23 cellular contexts compared by ENCODE assay signal in the genomic region with DNA sequence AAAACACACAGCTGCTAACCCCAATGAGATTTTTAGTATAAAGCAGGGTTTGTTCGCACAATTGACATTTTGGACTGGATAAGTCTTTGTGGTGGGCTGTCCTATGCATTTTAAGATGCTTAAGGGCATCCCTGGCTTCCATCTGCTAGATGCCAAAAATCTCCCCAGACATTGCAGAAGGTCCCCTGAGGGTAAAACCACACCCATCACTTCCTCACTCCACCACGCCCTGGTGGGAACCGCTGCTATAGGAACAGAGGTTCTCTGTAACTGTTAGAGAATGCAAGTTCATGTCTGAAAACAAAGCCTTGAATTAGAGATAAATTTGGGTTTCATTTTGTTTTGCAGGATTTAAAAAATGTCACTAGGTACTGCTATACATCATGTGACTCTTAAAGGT.
A peak's percentile ranks its signal among the peaks of the same experiment; 100 is the strongest.
DNase-seq lines count a peak whose midpoint lies in the region; ATAC-seq and TF ChIP-seq lines count a peak whose summit lies in the region.
"Had no signal": no experiment of that assay in that cellular context is flagged by ENCODE, and none has a peak within 500 bp of the region (broad histone marks: within the 10 kb centered on the region; RNA-seq: fewer than 3 reads in every experiment).

No MANE protein-coding gene starts in this region.

- H4K20me1 ChIP-seq in BLaER1 (no peaks in the 10 kb centered on the region), PC-3 (ENCODE audit: low read length) (no peaks in the 10 kb centered on the region)

- BruUV-seq in PC-3 (replicated peaks; lab: Mats Ljungman, UMichigan) = no TSS peak

- H3K4me3 Mint-ChIP-seq in chondrocyte (ENCODE audit: unreplicated experiment) = no peak overlapping the region
- H3K4me3 Mint-ChIP-seq: activated CD4-positive, alpha-beta memory T cell treated with anti-CD3 and anti-CD28 coated beads for 36 hours; CD8-positive, alpha-beta T cell; stimulated activated memory B cell treated with anti-CD40 and anti-IgM and Interleukin-4, amounts not matched to agents 10 μg/mL and 1 μg/mL and 100 μg/mL, for 72 hours had no signal

- H3K4me1 Mint-ChIP-seq in chondrocyte (ENCODE audit: low read depth) = peaks cover 21% of the 10 kb centered on the region
- H3K4me1 Mint-ChIP-seq: stimulated activated memory B cell treated with anti-CD40 and anti-IgM and Interleukin-4, amounts not matched to agents 10 μg/mL and 1 μg/mL and 100 μg/mL, for 72 hours had no signal

- H3K4me2 ChIP-seq in BLaER1 = peak overlapping the region; percentile 32
- no peak overlapping the region for H3K4me2 ChIP-seq in PC-3 (ENCODE audit: low read length)

- H3F3A ChIP-seq in PC-3 (ENCODE audit: low read length, unreplicated experiment) = no peaks in the 10 kb centered on the region

- ATAC-seq in PC-3 = peak; percentile 59
- no peak for ATAC-seq in HG02840 (IDR thresholded peaks at IDR 0.05; ENCODE audit: low FRiP score, unreplicated experiment)
- ATAC-seq: CD8-positive, alpha-beta T cell; foreskin keratinocyte; K562; stimulated activated memory B cell treated with anti-CD40 and anti-IgM and Interleukin-4, amounts not matched to agents 10 μg/mL and 1 μg/mL and 100 μg/mL, for 72 hours had no signal

- intact Hi-C loops in PC-3 (cut with micrococcal nuclease) = no loop called here

- in situ Hi-C loops in brain microvascular endothelial cell (cut with HindIII; ENCODE audit: low pct_ligation_motif_present, low sequenced_read_pairs) = no loop called here

- peak; percentile 28 for DNase-seq in ELF-1 (ENCODE audit: low read depth, low spot score)
- DNase-seq in PC-3 = peak; percentile 21
- DNase-seq in fibroblast of the aortic adventitia (ENCODE audit: low read depth) = peak; percentile 27
- no peak for DNase-seq in A172 (ENCODE audit: low spot score)
- DNase-seq in brain microvascular endothelial cell = no peak
- DNase-seq in chondrocyte (ENCODE audit: low spot score) = no peak
- DNase-seq: activated CD4-positive, alpha-beta memory T cell treated with anti-CD3 and anti-CD28 coated beads for 36 hours; activated CD4-positive, CD25-positive, alpha-beta regulatory T cell; activated gamma-delta T cell; activated T-cell treated with anti-CD3 and anti-CD28 coated beads for 4 hours; caudate nucleus; CD8-positive, alpha-beta T cell; DMS79 treated with DMSO at 0.1 percent for 48 hours; foreskin keratinocyte; NCI-H1092; NCI-H2029 treated with DMSO at 0.1 percent for 48 hours; thyroid gland had no signal

- no peak overlapping the region for H3K27ac ChIP-seq in BLaER1
- H3K27ac ChIP-seq in PC-3 (ENCODE audit: low read length) = no peak overlapping the region
- H3K27ac ChIP-seq in brain microvascular endothelial cell = no peak overlapping the region
- H3K27ac ChIP-seq: epithelial cell of prostate, foreskin keratinocyte, SJSA1, thyroid gland had no signal

- H3K79me2 ChIP-seq in PC-3 (ENCODE audit: low read length) = no peaks in the 10 kb centered on the region

- CTCF ChIA-PET in PC-3 (lab: Charles Lee) = no interaction called here

- H3K4me3 ChIP-seq in BLaER1 (no peak overlapping the region), PC-3 (ENCODE audit: low read length) (no peak overlapping the region), fibroblast of the aortic adventitia (ENCODE audit: low read depth, low read length) (no peak overlapping the region), brain microvascular endothelial cell (ENCODE audit: low read depth, low read length) (no peak overlapping the region)
- H3K4me3 ChIP-seq: K562, SJSA1, thyroid gland had no signal

- H3K4me1 ChIP-seq in BLaER1 (peaks cover 18% of the 10 kb centered on the region), PC-3 (ENCODE audit: insufficient read depth, low read length) (no peaks in the 10 kb centered on the region)
- H3K4me1 ChIP-seq: foreskin keratinocyte, SJSA1, thyroid gland had no signal

- H3K9me3 Mint-ChIP-seq in chondrocyte (ENCODE audit: low read depth) = no peaks in the 10 kb centered on the region
- H3K9me3 Mint-ChIP-seq: activated CD4-positive, alpha-beta memory T cell treated with anti-CD3 and anti-CD28 coated beads for 36 hours; CD8-positive, alpha-beta T cell; stimulated activated memory B cell treated with anti-CD40 and anti-IgM and Interleukin-4, amounts not matched to agents 10 μg/mL and 1 μg/mL and 100 μg/mL, for 72 hours had no signal

- no peak overlapping the region for H2AFZ ChIP-seq in PC-3 (ENCODE audit: low read length)

- no peaks in the 10 kb centered on the region for H3K27me3 Mint-ChIP-seq in chondrocyte (ENCODE audit: low read depth)
- H3K27me3 Mint-ChIP-seq: stimulated activated memory B cell treated with anti-CD40 and anti-IgM and Interleukin-4, amounts not matched to agents 10 μg/mL and 1 μg/mL and 100 μg/mL, for 72 hours had no signal

- H3K27me3 ChIP-seq in BLaER1 (no peaks in the 10 kb centered on the region), PC-3 (ENCODE audit: low read length) (no peaks in the 10 kb centered on the region), brain microvascular endothelial cell (replicated peaks) (no peaks in the 10 kb centered on the region)
- H3K27me3 ChIP-seq: foreskin keratinocyte, SJSA1, thyroid gland had no signal

- H3K9me2 ChIP-seq in PC-3 (replicated peaks; ENCODE audit: low read length) = no peaks in the 10 kb centered on the region

- POLR2A ChIA-PET in PC-3 (lab: Charles Lee; ENCODE audit: unreplicated experiment) = no interaction called here

- H3K9ac ChIP-seq in BLaER1 (no peak overlapping the region), PC-3 (ENCODE audit: low read length) (no peak overlapping the region)

- H3K36me3 Mint-ChIP-seq in chondrocyte (ENCODE audit: low read depth) = no peaks in the 10 kb centered on the region
- H3K36me3 Mint-ChIP-seq: activated CD4-positive, alpha-beta memory T cell treated with anti-CD3 and anti-CD28 coated beads for 36 hours; CD8-positive, alpha-beta T cell; stimulated activated memory B cell treated with anti-CD40 and anti-IgM and Interleukin-4, amounts not matched to agents 10 μg/mL and 1 μg/mL and 100 μg/mL, for 72 hours had no signal

- H3K36me3 ChIP-seq in BLaER1 (no peaks in the 10 kb centered on the region), PC-3 (ENCODE audit: low read depth, low read length) (no peaks in the 10 kb centered on the region), brain microvascular endothelial cell (replicated peaks) (no peaks in the 10 kb centered on the region)
- H3K36me3 ChIP-seq: thyroid gland had no signal

- H3K9me3 ChIP-seq in BLaER1 = no peaks in the 10 kb centered on the region
- no peaks in the 10 kb centered on the region for H3K9me3 ChIP-seq in PC-3 (ENCODE audit: low read length)
- H3K9me3 ChIP-seq: SJSA1, thyroid gland had no signal

- TF ChIP-seq CTCF in PC-3 (conservative IDR thresholded peaks at IDR 0.05; ENCODE audit: low read depth, low read length) (no peak), fibroblast of the aortic adventitia (IDR thresholded peaks at IDR 0.05; ENCODE audit: insufficient read depth, low read length) (no peak), brain microvascular endothelial cell (IDR thresholded peaks at IDR 0.05; ENCODE audit: low read depth, low read length, missing control alignments) (no peak), chondrocyte (IDR thresholded peaks at IDR 0.05) (no peak)

- H3K27ac Mint-ChIP-seq in chondrocyte (ENCODE audit: unreplicated experiment) = no peak overlapping the region
- H3K27ac Mint-ChIP-seq: activated CD4-positive, alpha-beta memory T cell treated with anti-CD3 and anti-CD28 coated beads for 36 hours; CD8-positive, alpha-beta T cell; stimulated activated memory B cell treated with anti-CD40 and anti-IgM and Interleukin-4, amounts not matched to agents 10 μg/mL and 1 μg/mL and 100 μg/mL, for 72 hours had no signal

Comparison
In these comparisons a context has a peak if more than half of its experiments do, and no peak if none do; other contexts are left out.
1. DNase-seq: peak in ELF-1 (single experiment), PC-3 (single experiment) and fibroblast of the aortic adventitia (single experiment); none in A172 (single experiment), brain microvascular endothelial cell (single experiment) and chondrocyte (single experiment).